Comparison of ENCODE assay signal across 20 cellular contexts in the genomic region with DNA sequence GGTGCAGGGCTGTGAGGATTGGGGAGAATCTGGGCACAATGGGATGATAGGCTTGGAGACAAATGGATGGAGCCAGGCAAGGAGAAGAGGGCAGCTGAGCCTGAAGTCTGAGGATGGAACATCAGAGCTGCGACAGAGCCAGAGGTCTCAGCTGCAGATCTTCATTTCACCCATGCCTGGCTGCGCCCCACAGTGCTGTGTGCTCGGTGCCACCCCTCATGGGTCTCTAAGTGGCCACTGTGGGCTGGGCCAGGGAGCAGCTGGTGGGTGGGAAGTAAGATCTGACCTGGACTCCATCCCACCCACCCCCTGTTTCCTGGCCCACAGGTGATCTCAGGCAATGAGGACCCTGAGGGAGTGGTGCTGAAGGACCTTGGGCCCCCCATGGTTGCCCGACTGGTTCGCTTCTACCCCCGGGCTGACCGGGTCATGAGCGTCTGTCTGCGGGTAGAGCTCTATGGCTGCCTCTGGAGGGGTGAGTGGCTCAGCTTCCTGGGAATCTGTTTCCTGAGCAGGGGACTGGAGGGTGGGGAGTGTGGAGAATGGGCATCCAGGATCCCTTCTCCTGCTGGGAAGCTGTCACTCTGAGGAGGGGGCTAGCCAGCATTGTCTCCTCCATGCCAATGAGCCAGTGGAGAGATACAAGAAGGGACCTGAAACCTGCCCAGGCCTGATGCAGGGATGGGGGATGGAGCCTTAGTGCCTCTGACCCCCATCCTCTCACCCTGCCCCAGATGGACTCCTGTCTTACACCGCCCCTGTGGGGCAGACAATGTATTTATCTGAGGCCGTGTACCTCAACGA. TPM values are rescaled to one million over a fixed set of nuclear protein-coding genes. Genes with fewer than 3 reads are reported as not detected.
A peak's percentile ranks its signal among the peaks of the same experiment; 100 is the strongest.
DNase-seq lines count a peak whose midpoint lies in the region; ATAC-seq and TF ChIP-seq lines count a peak whose summit lies in the region.
"Had no signal": no experiment of that assay in that cellular context is flagged by ENCODE, and none has a peak within 500 bp of the region (broad histone marks: within the 10 kb centered on the region; RNA-seq: fewer than 3 reads in every experiment).

No MANE protein-coding gene starts in this region.

- H3K27me3 Mint-ChIP-seq in endodermal cell (ENCODE audit: insufficient read depth) (no peaks in the 10 kb centered on the region), T-cell (no peaks in the 10 kb centered on the region)

- H3K36me3 ChIP-seq in endodermal cell (ENCODE audit: control insufficient read depth, insufficient read depth, low read length) = peaks cover 40% of the 10 kb centered on the region

- H3K4me1 Mint-ChIP-seq in endodermal cell (peaks cover 17% of the 10 kb centered on the region), T-cell (peaks cover 8 to 12% (median 11%) of the 10 kb centered on the region in 3 donors)

- H3K27ac ChIP-seq in endodermal cell (ENCODE audit: low read depth, low read length) = peak overlapping the region; percentile 4
- peak overlapping the region; percentile 99 for H3K27ac ChIP-seq in temporal lobe (ENCODE audit: low read depth, low read length)
- H3K27ac ChIP-seq: foreskin keratinocyte, HL-60, vagina had no signal

- POLR2A ChIA-PET in T-cell (lab: Charles Lee) = no interaction called here

- no peak for ATAC-seq in T-cell (replicated peaks in 1 of 4)
- ATAC-seq: CD8-positive, alpha-beta T cell; Panc1 had no signal

- H3K9me3 ChIP-seq in endodermal cell (ENCODE audit: control insufficient read depth, low read length) = no peaks in the 10 kb centered on the region
- H3K9me3 ChIP-seq: sigmoid colon, vagina had no signal

- H3K36me3 Mint-ChIP-seq in endodermal cell (ENCODE audit: low read depth) (peaks cover 45% of the 10 kb centered on the region), T-cell (peaks cover 24% of the 10 kb centered on the region)

- H3K27me3 ChIP-seq in endodermal cell (ENCODE audit: control insufficient read depth, insufficient read depth, low read length, poor library complexity, severe bottlenecking) = no peaks in the 10 kb centered on the region
- H3K27me3 ChIP-seq: foreskin keratinocyte, sigmoid colon, vagina had no signal

- peak overlapping the region; percentile 3 for H3K27ac Mint-ChIP-seq in endodermal cell
- H3K27ac Mint-ChIP-seq in T-cell = no peak overlapping the region
- H3K27ac Mint-ChIP-seq: CD8-positive, alpha-beta T cell had no signal

- H3K9ac ChIP-seq in endodermal cell (ENCODE audit: extremely low read depth, low read length, poor library complexity, severe bottlenecking) = no peak overlapping the region

- H3K9me3 Mint-ChIP-seq in endodermal cell = no peaks in the 10 kb centered on the region
- H3K9me3 Mint-ChIP-seq in T-cell = no peaks in the 10 kb centered on the region
- H3K9me3 Mint-ChIP-seq: CD8-positive, alpha-beta T cell had no signal

- H3K4me3 ChIP-seq in endodermal cell (ENCODE audit: low read length) = no peak overlapping the region
- H3K4me3 ChIP-seq: sigmoid colon, vagina had no signal

- 91% methylated on average over 9 to 12 of the region's 12 CpGs for WGBS in endodermal cell (ENCODE audit: insufficient coverage in 1 of 2, insufficient read length in 1 of 2), 2 experiments

- CTCF ChIA-PET in T-cell (lab: Charles Lee) = no interaction called here

- peaks cover 6% of the 10 kb centered on the region for H3K4me1 ChIP-seq in endodermal cell (ENCODE audit: control insufficient read depth, insufficient read depth, low read length)

- no peak for TF ChIP-seq CTCF in endodermal cell (conservative IDR thresholded peaks at IDR 0.05)

- peak; percentile 11 for DNase-seq in activated CD8-positive, alpha-beta memory T cell treated with anti-CD3 and anti-CD28 coated beads, Interleukin-2, amount 50 U/mL, for 4 hours
- no peak for DNase-seq in activated CD8-positive, alpha-beta memory T cell treated with anti-CD3 and anti-CD28 coated beads for 24 hours
- DNase-seq in endodermal cell = no peak
- no peak for DNase-seq in T-cell
- DNase-seq in stimulated activated naive CD4-positive, alpha-beta T cell treated with Interleukin-2 at 50 U/mL for 16 hours (lab: John Stamatoyannopoulos, UW) = no peak
- DNase-seq: activated CD8-positive, alpha-beta memory T cell treated with anti-CD3 and anti-CD28 coated beads, Interleukin-2, amount 50 U/mL, for 48 hours; activated naive CD4-positive, alpha-beta T cell treated with anti-CD3 and anti-CD28 coated beads, Interleukin-2, amount 50 U/mL, for 16 hours; CD8-positive, alpha-beta T cell; Karpas-422; NCI-H1436 treated with DMSO at 0.1 percent for 48 hours; stimulated activated CD4-positive, alpha-beta T cell treated with anti-CD3 and anti-CD28 coated beads, Interleukin-4, amount 100 ng/mL, for 24 hours; T-helper 1 cell had no signal

- no peak overlapping the region for H3K4me3 Mint-ChIP-seq in endodermal cell
- no peak overlapping the region for H3K4me3 Mint-ChIP-seq in T-cell
- H3K4me3 Mint-ChIP-seq: CD8-positive, alpha-beta T cell had no signal

RNA-seq across cellular contexts. Expression of gene DDR1, which starts 6.5 kb away (rescaled TPM):
- total RNA-seq in endodermal cell = 100 to 1,000 TPM; 140 to 151 TPM
- polyA plus RNA-seq in endodermal cell (2013, experiment 1 of 2) = 299 TPM
- polyA plus RNA-seq in endodermal cell (2013, experiment 2 of 2) = 288 TPM
- total RNA-seq in temporal lobe = 147 TPM
- total RNA-seq in T-cell = 10 to 100 TPM in 4 of 5 donors, 1 to 10 TPM in 1; 8.8 to 23.9 (median 19.3) TPM

RNA-seq across cellular contexts. Expression of gene GTF2H4, which starts 17.2 kb away (rescaled TPM):
- total RNA-seq in endodermal cell (10 to 100 TPM; 60.0 to 67.9 TPM), temporal lobe (20.7 TPM), T-cell (10 to 100 TPM; 15.5 to 39.2 (median 33.3) TPM)
- polyA plus RNA-seq in endodermal cell (2013, experiment 1 of 2) = 52.4 TPM
- polyA plus RNA-seq in endodermal cell (2013, experiment 2 of 2) = 39.9 TPM

RNA-seq across cellular contexts. Expression of gene VARS2, which starts 23.2 kb away (rescaled TPM):
- total RNA-seq in endodermal cell (10 to 100 TPM; 39.4 to 52.5 TPM), temporal lobe (23.4 TPM), T-cell (10 to 100 TPM; 25.1 to 55.2 (median 40.9) TPM)
- 51.8 TPM for polyA plus RNA-seq in endodermal cell (2013, experiment 1 of 2)
- 46.7 TPM for polyA plus RNA-seq in endodermal cell (2013, experiment 2 of 2)

RNA-seq across cellular contexts. Expression of gene SFTA2, which starts 41.1 kb away (rescaled TPM):
- total RNA-seq in endodermal cell (not detected), temporal lobe (not detected), T-cell (under 1 TPM in 2 of 5 donors, not detected in 3; 0.51 to 0.67 TPM)
- polyA plus RNA-seq in endodermal cell (2013, experiment 1 of 2) = not detected
- polyA plus RNA-seq in endodermal cell (2013, experiment 2 of 2) = not detected
- total RNA-seq: A673; CD8-positive, alpha-beta T cell; foreskin keratinocyte; lung microvascular endothelial cell; sigmoid colon; vagina had no signal
- polyA plus RNA-seq: foreskin keratinocyte had no signal

RNA-seq across cellular contexts. Expression of gene MUCL3, which starts 49.9 kb away (rescaled TPM):
- total RNA-seq in endodermal cell = under 1 TPM; 0.18 TPM
- 0.04 TPM for polyA plus RNA-seq in endodermal cell (2013, experiment 1 of 2)
- not detected for polyA plus RNA-seq in endodermal cell (2013, experiment 2 of 2)
- total RNA-seq in temporal lobe = not detected
- total RNA-seq in T-cell = under 1 TPM in 1 of 5 donors, not detected in 4; 0.09 TPM
- total RNA-seq: A673; CD8-positive, alpha-beta T cell; foreskin keratinocyte; lung microvascular endothelial cell; sigmoid colon had no signal
- polyA plus RNA-seq: foreskin keratinocyte had no signal
